Comparison of ENCODE assay signal across 1 cellular context in the genomic region with DNA sequence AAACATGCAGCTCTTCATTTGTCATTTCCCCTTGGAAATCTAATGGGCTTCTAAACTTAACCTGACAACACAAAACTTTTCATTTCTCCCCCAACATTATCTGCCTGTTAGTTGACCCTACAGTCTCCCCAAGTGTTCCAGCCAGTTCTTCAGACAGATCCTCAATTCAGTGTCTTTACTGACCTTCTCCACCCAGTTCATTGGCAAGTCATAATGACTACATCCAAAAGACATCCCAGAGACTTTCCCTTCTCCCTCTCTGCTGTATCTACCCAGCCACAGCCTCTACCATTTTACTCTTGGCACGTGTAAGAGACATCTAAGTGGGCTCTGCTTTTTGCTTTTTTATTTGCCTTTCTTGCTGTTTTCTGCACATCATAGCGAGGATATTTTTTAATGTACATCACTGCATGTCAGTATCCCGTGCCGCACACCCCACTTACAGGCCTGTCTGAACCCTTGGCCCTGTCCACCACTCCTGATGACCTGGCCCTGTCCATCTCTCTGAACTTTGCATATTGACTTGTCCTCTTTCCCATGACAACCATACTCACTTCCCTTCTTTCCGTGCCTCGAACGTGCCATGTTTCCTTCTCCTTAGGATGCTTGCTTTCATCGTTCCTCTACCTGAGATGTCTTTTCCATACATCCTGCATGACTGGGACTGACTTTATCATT.
TF ChIP-seq lines count a peak whose summit lies in the region.

No MANE protein-coding gene starts in this region.

TF ChIP-seq in IMR-90, 13 proteins besides CTCF, POLR2A, EP300 and RAD21 (continued from another document):
- TF ChIP-seq, protein P1, sequence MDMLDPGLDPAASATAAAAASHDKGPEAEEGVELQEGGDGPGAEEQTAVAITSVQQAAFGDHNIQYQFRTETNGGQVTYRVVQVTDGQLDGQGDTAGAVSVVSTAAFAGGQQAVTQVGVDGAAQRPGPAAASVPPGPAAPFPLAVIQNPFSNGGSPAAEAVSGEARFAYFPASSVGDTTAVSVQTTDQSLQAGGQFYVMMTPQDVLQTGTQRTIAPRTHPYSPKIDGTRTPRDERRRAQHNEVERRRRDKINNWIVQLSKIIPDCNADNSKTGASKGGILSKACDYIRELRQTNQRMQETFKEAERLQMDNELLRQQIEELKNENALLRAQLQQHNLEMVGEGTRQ (IDR thresholded peaks at IDR 0.05; ENCODE audit: low read depth, low read length): no peak
- TF ChIP-seq CHD1 (IDR thresholded peaks at IDR 0.05; ENCODE audit: low read depth, low read length): no peak
- TF ChIP-seq MXI1 (IDR thresholded peaks at IDR 0.05; ENCODE audit: borderline replicate concordance, low read depth, low read length): no peak
- no peak for TF ChIP-seq NFE2L2 (IDR thresholded peaks at IDR 0.05; ENCODE audit: low read depth, low read length)
- TF ChIP-seq, protein P2, sequence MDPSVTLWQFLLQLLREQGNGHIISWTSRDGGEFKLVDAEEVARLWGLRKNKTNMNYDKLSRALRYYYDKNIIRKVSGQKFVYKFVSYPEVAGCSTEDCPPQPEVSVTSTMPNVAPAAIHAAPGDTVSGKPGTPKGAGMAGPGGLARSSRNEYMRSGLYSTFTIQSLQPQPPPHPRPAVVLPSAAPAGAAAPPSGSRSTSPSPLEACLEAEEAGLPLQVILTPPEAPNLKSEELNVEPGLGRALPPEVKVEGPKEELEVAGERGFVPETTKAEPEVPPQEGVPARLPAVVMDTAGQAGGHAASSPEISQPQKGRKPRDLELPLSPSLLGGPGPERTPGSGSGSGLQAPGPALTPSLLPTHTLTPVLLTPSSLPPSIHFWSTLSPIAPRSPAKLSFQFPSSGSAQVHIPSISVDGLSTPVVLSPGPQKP (IDR thresholded peaks at IDR 0.05; ENCODE audit: borderline replicate concordance, low read depth, low read length): no peak
- TF ChIP-seq SMC3 (IDR thresholded peaks at IDR 0.05; ENCODE audit: low read depth, low read length): no peak
- TF ChIP-seq RFX5 (IDR thresholded peaks at IDR 0.05; ENCODE audit: low read depth, low read length): no peak
- TF ChIP-seq CEBPB (IDR thresholded peaks at IDR 0.05; ENCODE audit: low read depth, low read length): no peak
